In genomic region chr9:127181595-127182190, GRCh38 we compare ENCODE assay signal across 1 cellular context.
TF ChIP-seq lines count a peak whose summit lies in the region.

No MANE protein-coding gene starts in this region.

TF ChIP-seq in HepG2, 621 proteins besides CTCF, POLR2A, EP300 and RAD21:
- TF ChIP-seq ZNF225 (CRISPR knock-in tag; IDR thresholded peaks at IDR 0.05) (no peak), ZNF263 (CRISPR knock-in tag; IDR thresholded peaks at IDR 0.05) (no peak), NAIF1 (CRISPR knock-in tag; IDR thresholded peaks at IDR 0.05; ENCODE audit: borderline replicate concordance) (no peak), NFE2 (CRISPR knock-in tag; IDR thresholded peaks at IDR 0.05) (no peak), KDM5B (CRISPR knock-in tag; IDR thresholded peaks at IDR 0.05; ENCODE audit: borderline replicate concordance) (no peak), BCL3 (CRISPR knock-in tag; IDR thresholded peaks at IDR 0.05) (no peak), ZFP62 (CRISPR knock-in tag; IDR thresholded peaks at IDR 0.05) (no peak), PHF8 (CRISPR knock-in tag; IDR thresholded peaks at IDR 0.05) (no peak), ZSCAN9 (CRISPR knock-in tag; IDR thresholded peaks at IDR 0.05; ENCODE audit: borderline replicate concordance) (no peak)
- TF ChIP-seq, protein P1, sequence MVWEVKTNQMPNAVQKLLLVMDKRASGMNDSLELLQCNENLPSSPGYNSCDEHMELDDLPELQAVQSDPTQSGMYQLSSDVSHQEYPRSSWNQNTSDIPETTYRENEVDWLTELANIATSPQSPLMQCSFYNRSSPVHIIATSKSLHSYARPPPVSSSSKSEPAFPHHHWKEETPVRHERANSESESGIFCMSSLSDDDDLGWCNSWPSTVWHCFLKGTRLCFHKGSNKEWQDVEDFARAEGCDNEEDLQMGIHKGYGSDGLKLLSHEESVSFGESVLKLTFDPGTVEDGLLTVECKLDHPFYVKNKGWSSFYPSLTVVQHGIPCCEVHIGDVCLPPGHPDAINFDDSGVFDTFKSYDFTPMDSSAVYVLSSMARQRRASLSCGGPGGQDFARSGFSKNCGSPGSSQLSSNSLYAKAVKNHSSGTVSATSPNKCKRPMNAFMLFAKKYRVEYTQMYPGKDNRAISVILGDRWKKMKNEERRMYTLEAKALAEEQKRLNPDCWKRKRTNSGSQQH (CRISPR knock-in tag; IDR thresholded peaks at IDR 0.05; ENCODE audit: low read depth) = no peak
